Comparison of ENCODE assay signal across 2 cellular contexts in the genomic region with DNA sequence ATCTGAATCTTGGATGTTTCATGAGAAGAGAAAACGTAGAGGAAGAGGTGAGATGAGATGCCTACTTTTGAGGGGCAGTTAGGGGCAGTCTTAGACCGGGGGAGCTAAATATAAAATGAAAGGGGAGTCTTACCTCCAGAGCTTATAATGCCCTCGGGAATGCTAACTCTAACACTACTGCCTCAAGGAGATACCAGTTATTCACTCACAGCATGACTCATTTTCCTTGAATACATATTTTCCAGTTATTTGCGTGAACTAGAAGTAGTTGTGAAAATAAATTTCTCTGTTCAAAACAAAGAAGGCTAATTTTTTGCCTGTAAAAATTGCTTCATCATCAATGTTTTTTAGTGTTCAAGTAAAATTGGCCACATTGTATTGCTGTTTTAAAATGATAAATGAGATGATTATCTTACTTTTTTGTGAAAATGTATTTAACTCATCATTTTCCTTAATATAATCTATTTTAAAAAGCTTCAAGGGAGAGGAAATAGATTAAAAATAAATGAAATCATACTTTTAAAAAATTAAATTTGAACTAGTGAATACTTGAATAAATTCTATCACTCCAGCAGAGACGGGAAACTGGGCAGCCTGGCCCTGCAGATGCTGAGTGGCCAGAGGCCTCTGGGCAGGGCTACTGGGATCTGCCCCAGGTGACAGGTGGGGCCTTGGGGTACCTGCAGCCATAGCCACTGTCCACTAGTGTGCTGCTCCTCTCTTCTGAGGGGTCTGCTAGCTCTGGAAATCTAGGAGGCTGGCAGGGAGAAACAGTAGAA.
TF ChIP-seq lines count a peak whose summit lies in the region.

No MANE protein-coding gene starts in this region.

TF ChIP-seq in HepG2, 621 proteins besides CTCF, POLR2A, EP300 and RAD21:
- TF ChIP-seq MAFK (conservative IDR thresholded peaks at IDR 0.05 in 1 of 2, IDR thresholded peaks at IDR 0.05 in 1 of 2; ENCODE audit: low read length in 2 of 2) (peak; percentile 52 to 72), CEBPB (IDR thresholded peaks at IDR 0.05; ENCODE audit: borderline replicate concordance, low read depth, low read length) (no peak), MAFF (IDR thresholded peaks at IDR 0.05; ENCODE audit: low read depth, low read length) (peak; percentile 46; the same call in 1 of the 2 replicates)
TF ChIP-seq in HepG2: peak in this region for 2.

TF ChIP-seq in K562, 482 proteins besides CTCF, POLR2A, EP300 and RAD21:
- TF ChIP-seq C11orf30 (IDR thresholded peaks at IDR 0.05; ENCODE audit: low read depth) (peak; percentile 40; the same call in 1 of the 2 replicates), ZNF316 (IDR thresholded peaks at IDR 0.05) (peak; percentile 36), SRF (CRISPR knock-in tag; IDR thresholded peaks at IDR 0.05) (no peak), HDAC3 (IDR thresholded peaks at IDR 0.05; ENCODE audit: borderline replicate concordance, partially characterized antibody) (no peak), ZNF239 (CRISPR knock-in tag; IDR thresholded peaks at IDR 0.05) (no peak), TCF7 (IDR thresholded peaks at IDR 0.05; ENCODE audit: borderline replicate concordance) (no peak), FOSL1 (tag; conservative IDR thresholded peaks at IDR 0.05) (0 out of 2 replicates have a peak, but pooled peaks have one; percentile 36), FOXP1 (CRISPR knock-in tag; IDR thresholded peaks at IDR 0.05) (no peak), TAF15 (IDR thresholded peaks at IDR 0.05; ENCODE audit: low read depth, low read length) (no peak), PTRF (tag; IDR thresholded peaks at IDR 0.05) (no peak), HNRNPH1 (optimal IDR thresholded peaks at IDR 0.05; ENCODE audit: low read depth, low read length) (no peak)
